9 cellular contexts compared by ENCODE assay signal in the genomic region with DNA sequence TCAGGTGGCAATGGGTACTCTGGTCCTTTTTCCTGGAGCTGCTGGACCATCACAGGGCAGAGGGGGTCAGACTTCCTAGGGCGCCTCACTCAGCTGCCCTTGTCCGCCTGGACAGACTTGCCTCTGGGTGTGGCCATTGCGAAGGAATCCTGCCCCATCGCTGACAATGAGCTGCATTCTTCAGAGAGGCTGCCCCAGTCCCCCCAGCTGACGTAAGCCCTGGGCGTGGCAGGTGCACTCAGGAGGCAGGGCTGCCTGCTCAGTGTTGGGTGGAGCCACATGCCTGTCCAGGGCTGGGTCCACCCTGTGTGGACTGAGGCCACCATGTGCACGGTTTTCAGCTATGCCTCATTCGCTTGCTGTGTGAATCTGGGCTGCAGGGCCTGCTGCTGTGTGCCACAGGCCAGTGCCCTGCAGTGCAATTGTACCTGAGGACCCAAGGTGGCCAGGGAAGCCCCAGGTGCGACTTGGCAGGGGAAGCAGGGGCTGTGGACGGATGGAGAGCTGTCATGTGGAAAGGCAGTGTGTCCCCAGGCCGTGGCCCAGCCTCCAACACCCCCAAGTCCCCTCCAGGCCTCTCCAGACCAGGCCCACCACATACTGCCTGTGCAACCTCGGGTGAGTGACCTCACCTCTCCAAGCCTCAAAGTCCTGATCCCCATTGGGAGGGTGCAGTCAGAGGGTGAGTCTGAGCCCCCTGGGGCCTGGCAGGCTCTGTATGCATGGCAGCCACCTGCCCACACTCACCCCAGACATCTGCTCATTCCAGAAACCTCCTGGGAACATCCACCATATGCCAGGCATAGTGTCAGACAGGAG. TPM values are rescaled to one million over a fixed set of nuclear protein-coding genes. Genes with fewer than 3 reads are reported as not detected.
DNase-seq lines count a peak whose midpoint lies in the region; ATAC-seq and TF ChIP-seq lines count a peak whose summit lies in the region.
"Had no signal": no experiment of that assay in that cellular context is flagged by ENCODE, and none has a peak within 500 bp of the region (broad histone marks: within the 10 kb centered on the region; RNA-seq: fewer than 3 reads in every experiment).

No MANE protein-coding gene starts in this region.

- no peak overlapping the region for H3K27ac ChIP-seq in neural progenitor cell
- H3K27ac ChIP-seq in A673 (ENCODE audit: low read depth, low read length, poor library complexity, severe bottlenecking): no peak overlapping the region

- H4K20me1 ChIP-seq in neural progenitor cell (ENCODE audit: low read depth): no peaks in the 10 kb centered on the region

- peaks cover 37% of the 10 kb centered on the region for H3K4me1 Mint-ChIP-seq in neural progenitor cell

- BruUV-seq in A673 (replicated peaks; lab: Mats Ljungman, UMichigan): no TSS peak

- H3K9me3 Mint-ChIP-seq in neural progenitor cell: no peaks in the 10 kb centered on the region
- H3K9me3 Mint-ChIP-seq: T-cell had no signal

- H3K36me3 Mint-ChIP-seq in neural progenitor cell: no peaks in the 10 kb centered on the region
- H3K36me3 Mint-ChIP-seq: T-cell had no signal

- H3K4me3 Mint-ChIP-seq in neural progenitor cell: no peak overlapping the region
- H3K4me3 Mint-ChIP-seq: T-cell had no signal

- CTCF ChIA-PET in A673 (lab: Charles Lee): no interaction called here

- POLR2A ChIA-PET in A673 (lab: Charles Lee; ENCODE audit: low non-redundant PET): no interaction called here

- no peak for ATAC-seq in GM21526 (IDR thresholded peaks at IDR 0.05; ENCODE audit: low FRiP score, unreplicated experiment)
- ATAC-seq in HG03469 (IDR thresholded peaks at IDR 0.05; ENCODE audit: unreplicated experiment): no peak
- no peak for ATAC-seq in HG03520 (IDR thresholded peaks at IDR 0.05; ENCODE audit: unreplicated experiment)
- ATAC-seq: T-cell had no signal

- H3K4me1 ChIP-seq in neural progenitor cell: peaks cover 19% of the 10 kb centered on the region
- peaks cover 18% of the 10 kb centered on the region for H3K4me1 ChIP-seq in A673 (ENCODE audit: insufficient read depth, low read length, poor library complexity, severe bottlenecking)

- no peak overlapping the region for H3K9ac ChIP-seq in neural progenitor cell

- peaks cover 9% of the 10 kb centered on the region for H3K27me3 Mint-ChIP-seq in neural progenitor cell (ENCODE audit: insufficient read depth, low read depth)
- H3K27me3 Mint-ChIP-seq: T-cell had no signal

- DNase-seq in EL (peak; percentile 91), fibroblast of gingiva (ENCODE audit: low read depth) (peak; percentile 64), neural progenitor cell (ENCODE audit: low spot score) (peak; percentile 89), A673 (ENCODE audit: low spot score) (no peak)
- DNase-seq: T-cell had no signal

- no peak overlapping the region for H3K27ac Mint-ChIP-seq in neural progenitor cell
- H3K27ac Mint-ChIP-seq: T-cell had no signal

- intact Hi-C loops in A673 (cut with micrococcal nuclease; ENCODE audit: unreplicated experiment): no loop called here

- no peak for TF ChIP-seq CTCF in neural progenitor cell (IDR thresholded peaks at IDR 0.05)
- TF ChIP-seq CTCF in A673 (conservative IDR thresholded peaks at IDR 0.05; ENCODE audit: low read depth, low read length): no peak

- H3K36me3 ChIP-seq in neural progenitor cell (no peaks in the 10 kb centered on the region), A673 (ENCODE audit: insufficient read depth, low read length, poor library complexity, severe bottlenecking) (no peaks in the 10 kb centered on the region)

- H3K9me3 ChIP-seq in neural progenitor cell (ENCODE audit: low read depth): no peaks in the 10 kb centered on the region
- no peaks in the 10 kb centered on the region for H3K9me3 ChIP-seq in A673 (ENCODE audit: low read depth, low read length, poor library complexity, severe bottlenecking)

- no peak overlapping the region for H2AFZ ChIP-seq in neural progenitor cell (replicated peaks)

- no peak overlapping the region for H3K4me2 ChIP-seq in neural progenitor cell

- H3K27me3 ChIP-seq in neural progenitor cell (no peaks in the 10 kb centered on the region), A673 (replicated peaks; ENCODE audit: insufficient read depth, low read depth, low read length, poor library complexity) (no peaks in the 10 kb centered on the region)

- no peaks in the 10 kb centered on the region for H3K79me2 ChIP-seq in neural progenitor cell (ENCODE audit: low read depth)

- no peak overlapping the region for H3K4me3 ChIP-seq in neural progenitor cell
- H3K4me3 ChIP-seq in A673 (ENCODE audit: low read depth, low read length, poor library complexity, severe bottlenecking): no peak overlapping the region

- H3F3A ChIP-seq in neural progenitor cell (ENCODE audit: low read depth): no peaks in the 10 kb centered on the region

TF ChIP-seq in PFSK-1, 5 proteins besides CTCF, POLR2A, EP300 and RAD21:
- no peak for TF ChIP-seq SIN3A (IDR thresholded peaks at IDR 0.05; ENCODE audit: borderline replicate concordance, insufficient read depth, low read length)
- TF ChIP-seq, protein P1, sequence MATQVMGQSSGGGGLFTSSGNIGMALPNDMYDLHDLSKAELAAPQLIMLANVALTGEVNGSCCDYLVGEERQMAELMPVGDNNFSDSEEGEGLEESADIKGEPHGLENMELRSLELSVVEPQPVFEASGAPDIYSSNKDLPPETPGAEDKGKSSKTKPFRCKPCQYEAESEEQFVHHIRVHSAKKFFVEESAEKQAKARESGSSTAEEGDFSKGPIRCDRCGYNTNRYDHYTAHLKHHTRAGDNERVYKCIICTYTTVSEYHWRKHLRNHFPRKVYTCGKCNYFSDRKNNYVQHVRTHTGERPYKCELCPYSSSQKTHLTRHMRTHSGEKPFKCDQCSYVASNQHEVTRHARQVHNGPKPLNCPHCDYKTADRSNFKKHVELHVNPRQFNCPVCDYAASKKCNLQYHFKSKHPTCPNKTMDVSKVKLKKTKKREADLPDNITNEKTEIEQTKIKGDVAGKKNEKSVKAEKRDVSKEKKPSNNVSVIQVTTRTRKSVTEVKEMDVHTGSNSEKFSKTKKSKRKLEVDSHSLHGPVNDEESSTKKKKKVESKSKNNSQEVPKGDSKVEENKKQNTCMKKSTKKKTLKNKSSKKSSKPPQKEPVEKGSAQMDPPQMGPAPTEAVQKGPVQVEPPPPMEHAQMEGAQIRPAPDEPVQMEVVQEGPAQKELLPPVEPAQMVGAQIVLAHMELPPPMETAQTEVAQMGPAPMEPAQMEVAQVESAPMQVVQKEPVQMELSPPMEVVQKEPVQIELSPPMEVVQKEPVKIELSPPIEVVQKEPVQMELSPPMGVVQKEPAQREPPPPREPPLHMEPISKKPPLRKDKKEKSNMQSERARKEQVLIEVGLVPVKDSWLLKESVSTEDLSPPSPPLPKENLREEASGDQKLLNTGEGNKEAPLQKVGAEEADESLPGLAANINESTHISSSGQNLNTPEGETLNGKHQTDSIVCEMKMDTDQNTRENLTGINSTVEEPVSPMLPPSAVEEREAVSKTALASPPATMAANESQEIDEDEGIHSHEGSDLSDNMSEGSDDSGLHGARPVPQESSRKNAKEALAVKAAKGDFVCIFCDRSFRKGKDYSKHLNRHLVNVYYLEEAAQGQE (IDR thresholded peaks at IDR 0.05; ENCODE audit: insufficient read depth in 1 of 2, low read depth in 2 of 2, low read length in 2 of 2): no peak
- TF ChIP-seq TAF1 (IDR thresholded peaks at IDR 0.05; ENCODE audit: borderline replicate concordance, insufficient read depth, low read length): no peak
- no peak for TF ChIP-seq POLR2AphosphoS5 (IDR thresholded peaks at IDR 0.05; ENCODE audit: low read depth, low read length)
- TF ChIP-seq FOXP2 (optimal IDR thresholded peaks at IDR 0.05; ENCODE audit: borderline replicate concordance, extremely low read depth, extremely low read length, insufficient read depth): peak; percentile 65
TF ChIP-seq in PFSK-1: peak in this region for 1.

RNA-seq across cellular contexts. Expression of gene MPRIP, which starts 14.0 kb away (rescaled TPM):
- 156 TPM for polyA plus RNA-seq in PFSK-1 (2012; ENCODE audit: insufficient read length, low read depth)
- total RNA-seq in neural progenitor cell (ENCODE audit: low replicate concordance) (42.1 and 65.0 TPM in 2 replicates), A673 (2021) (290 and 302 TPM in 2 replicates)

RNA-seq across cellular contexts. Expression of gene TNFRSF13B, which starts 56.4 kb away (rescaled TPM):
- not detected for polyA plus RNA-seq in PFSK-1 (2012; ENCODE audit: insufficient read length, low read depth)
- total RNA-seq in neural progenitor cell (ENCODE audit: low replicate concordance) (not detected in 2 replicates), A673 (2021) (not detected in 2 replicates)
